Comparison of ENCODE assay signal across 16 cellular contexts in the genomic region with DNA sequence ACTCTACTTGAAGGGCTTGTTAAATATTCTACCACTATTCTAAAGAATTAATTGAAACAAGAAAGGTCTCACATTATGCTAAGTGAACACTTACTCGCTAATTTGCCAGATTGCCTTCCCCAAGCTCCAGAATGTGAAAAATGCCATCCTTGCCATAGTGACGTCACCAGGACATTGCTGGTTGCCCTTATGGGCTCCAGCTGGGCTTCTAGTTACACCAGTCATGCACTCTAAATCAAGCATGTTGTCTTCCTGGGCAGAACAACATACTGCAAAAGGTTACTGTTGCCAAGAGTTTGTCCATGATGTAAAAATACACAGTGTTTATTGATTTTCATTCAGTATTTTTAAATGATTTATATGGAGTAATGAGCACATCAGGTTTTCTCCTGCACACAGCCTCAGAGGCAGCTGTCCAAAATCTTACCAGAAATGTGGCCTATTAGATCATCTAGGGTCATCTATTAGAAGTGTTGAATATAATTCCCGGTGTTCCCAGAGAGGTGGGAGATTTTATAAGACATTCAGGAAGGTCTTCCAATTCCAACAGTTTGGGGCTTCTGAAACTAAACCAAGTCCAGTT.
DNase-seq lines count a peak whose midpoint lies in the region; ATAC-seq and TF ChIP-seq lines count a peak whose summit lies in the region.
"Had no signal": no experiment of that assay in that cellular context is flagged by ENCODE, and none has a peak within 500 bp of the region (broad histone marks: within the 10 kb centered on the region; RNA-seq: fewer than 3 reads in every experiment).

No MANE protein-coding gene starts in this region.

- H3K9me3 ChIP-seq in IMR-90 (ENCODE audit: control insufficient read depth, insufficient read depth, low read length), result no peaks in the 10 kb centered on the region
- H3K9me3 ChIP-seq in T-helper 17 cell (ENCODE audit: control insufficient read depth, low read length, poor library complexity, severe bottlenecking), result no peaks in the 10 kb centered on the region
- H3K9me3 ChIP-seq in tibial artery, result no peaks in the 10 kb centered on the region
- H3K9me3 ChIP-seq in Karpas-422 (ENCODE audit: low read length), result no peaks in the 10 kb centered on the region
- H3K9me3 ChIP-seq: BE2C, psoas muscle, uterus had no signal

- no peaks in the 10 kb centered on the region for H3K4me1 Mint-ChIP-seq in T-helper 17 cell

- H4K8ac ChIP-seq in IMR-90 (ENCODE audit: low read depth in 2 of 2, low read length in 2 of 2), result no peak overlapping the region

- H3K79me1 ChIP-seq in IMR-90 (ENCODE audit: low read depth in 1 of 2, low read length in 2 of 2), result no peaks in the 10 kb centered on the region

- ATAC-seq in IMR-90 (ENCODE audit: low read depth), result no peak
- no peak for ATAC-seq in T-helper 17 cell
- ATAC-seq: foreskin keratinocyte, HCT116, psoas muscle had no signal

- H4K91ac ChIP-seq in IMR-90 (ENCODE audit: insufficient read depth, low read depth, low read length), result no peak overlapping the region

- H2BK20ac ChIP-seq in IMR-90 (ENCODE audit: low read depth, low read length), result no peak overlapping the region

- no peak overlapping the region for H3K23ac ChIP-seq in IMR-90 (ENCODE audit: low read depth, low read length)

- no peak overlapping the region for H3K4ac ChIP-seq in IMR-90 (ENCODE audit: low read depth, low read length)

- no peaks in the 10 kb centered on the region for H3K9me2 ChIP-seq in Karpas-422 (replicated peaks; ENCODE audit: insufficient read depth, low read length)

- in situ Hi-C loops in IMR-90 (cut with MboI; ENCODE audit: low sequenced_read_pairs), result no loop called here

- H3K27ac Mint-ChIP-seq in T-helper 17 cell, result peak overlapping the region; percentile 39

- H3K79me2 ChIP-seq in Karpas-422 (ENCODE audit: low read length), result no peaks in the 10 kb centered on the region

- H2AK9ac ChIP-seq in IMR-90 (replicated peaks; ENCODE audit: low read depth, low read length, poor library complexity), result no peak overlapping the region

- no peak for TF ChIP-seq POLR2A in IMR-90 (IDR thresholded peaks at IDR 0.05; ENCODE audit: low read depth, low read length)

- no peaks in the 10 kb centered on the region for H3K9me1 ChIP-seq in IMR-90 (ENCODE audit: insufficient read depth, low read length)

- no peak overlapping the region for H3K18ac ChIP-seq in IMR-90 (ENCODE audit: low read depth, low read length)

- H3K36me3 ChIP-seq in IMR-90 (ENCODE audit: control insufficient read depth, insufficient read depth, low read length) (no peaks in the 10 kb centered on the region), tibial artery (no peaks in the 10 kb centered on the region), Karpas-422 (ENCODE audit: insufficient read depth, low read length) (no peaks in the 10 kb centered on the region)
- H3K36me3 ChIP-seq: BE2C, uterus had no signal

- no peak overlapping the region for H2BK15ac ChIP-seq in IMR-90 (ENCODE audit: low read depth, low read length)

- WGBS in IMR-90 (ENCODE audit: extremely low coverage in 2 of 2, insufficient read length in 1 of 2), 2 experiments, result 92% methylated on average over 2 of the region's 3 CpGs; no CpG with 5 or more reads in 1 of the 2 experiments

- no peak for TF ChIP-seq RAD21 in IMR-90 (IDR thresholded peaks at IDR 0.05; ENCODE audit: low read length)

- no peaks in the 10 kb centered on the region for H3K4me1 ChIP-seq in IMR-90 (ENCODE audit: control insufficient read depth, insufficient read depth, low read length)
- H3K4me1 ChIP-seq in tibial artery, result no peaks in the 10 kb centered on the region
- H3K4me1 ChIP-seq in Karpas-422 (ENCODE audit: low read length), result no peaks in the 10 kb centered on the region
- H3K4me1 ChIP-seq: BE2C, foreskin keratinocyte, psoas muscle, uterus had no signal

- H3K27me3 ChIP-seq in IMR-90 (ENCODE audit: control insufficient read depth, insufficient read depth, low read length), result no peaks in the 10 kb centered on the region
- no peaks in the 10 kb centered on the region for H3K27me3 ChIP-seq in tibial artery
- H3K27me3 ChIP-seq in Karpas-422 (ENCODE audit: low read length), result no peaks in the 10 kb centered on the region
- H3K27me3 ChIP-seq: BE2C, uterus had no signal

- H2BK5ac ChIP-seq in IMR-90 (ENCODE audit: low read depth, low read length, poor library complexity, severe bottlenecking), result no peak overlapping the region

- H3K36me3 Mint-ChIP-seq in T-helper 17 cell (ENCODE audit: low read depth), result no peaks in the 10 kb centered on the region

- H2AFZ ChIP-seq in IMR-90 (replicated peaks; ENCODE audit: low read length, poor library complexity) (no peak overlapping the region), Karpas-422 (ENCODE audit: low read length) (no peak overlapping the region)

- H2BK120ac ChIP-seq in IMR-90 (ENCODE audit: low read depth, low read length), result no peak overlapping the region

- H3K14ac ChIP-seq in IMR-90 (replicated peaks; ENCODE audit: low read depth, low read length), result no peak overlapping the region

- H3K27ac ChIP-seq in IMR-90 (ENCODE audit: insufficient read depth, low read length), result no peak overlapping the region
- no peak overlapping the region for H3K27ac ChIP-seq in tibial artery
- no peak overlapping the region for H3K27ac ChIP-seq in Karpas-422 (ENCODE audit: low read length)
- H3K27ac ChIP-seq: foreskin keratinocyte, psoas muscle, uterus had no signal

- POLR2A ChIA-PET in IMR-90 (lab: Charles Lee; ENCODE audit: unreplicated experiment), result no interaction called here

- DNase-seq in AG10803 (ENCODE audit: low read depth), result peak; percentile 93
- peak; percentile 40 for DNase-seq in IMR-90
- DNase-seq in T-helper 17 cell, result no peak
- peak; percentile 34 for DNase-seq in iPS-NIHi11 (ENCODE audit: low spot score)
- no peak for DNase-seq in tibial artery
- DNase-seq in pons (ENCODE audit: low spot score), result no peak
- no peak for DNase-seq in NCI-H1105 treated with DMSO at 0.1 percent for 48 hours (lab: John Stamatoyannopoulos, UW)
- no peak for DNase-seq in Karpas-422
- DNase-seq: BE2C; DND-41; foreskin keratinocyte; NCI-H1105; psoas muscle; stimulated activated CD4-positive, alpha-beta T cell treated with anti-CD3 and anti-CD28 coated beads, Interleukin-2, amount 100 ng/mL, for 24 hours; uterus had no signal

- no peak overlapping the region for H3K56ac ChIP-seq in IMR-90 (ENCODE audit: extremely low read depth, insufficient read depth, low read length)

- H3K27me3 Mint-ChIP-seq in T-helper 17 cell, result peaks cover 19% of the 10 kb centered on the region

- no peaks in the 10 kb centered on the region for H4K20me1 ChIP-seq in IMR-90 (ENCODE audit: insufficient read depth, low read length)
- no peaks in the 10 kb centered on the region for H4K20me1 ChIP-seq in Karpas-422 (ENCODE audit: insufficient read depth, low read depth, low read length)

- BruUV-seq in IMR-90 (replicated peaks; lab: Mats Ljungman, UMichigan), result no TSS peak

- H3K9ac ChIP-seq in IMR-90 (ENCODE audit: low read depth, low read length) (no peak overlapping the region), Karpas-422 (ENCODE audit: low read length) (no peak overlapping the region)

- dilution Hi-C loops in IMR-90 (cut with HindIII; ENCODE audit: low sequenced_read_pairs, unreplicated experiment), result no loop called here

- no peak overlapping the region for H2AK5ac ChIP-seq in IMR-90 (ENCODE audit: low read depth, low read length)

- TF ChIP-seq CTCF in AG10803 (conservative IDR thresholded peaks at IDR 0.05; ENCODE audit: low read length) (no peak), IMR-90 (conservative IDR thresholded peaks at IDR 0.05; ENCODE audit: low read depth, low read length) (no peak), tibial artery (IDR thresholded peaks at IDR 0.05) (no peak)

- H3K4me2 ChIP-seq in IMR-90 (ENCODE audit: low read depth, low read length) (no peak overlapping the region), Karpas-422 (ENCODE audit: low read depth, low read length, poor library complexity, severe bottlenecking) (no peak overlapping the region)

- intact Hi-C loops in IMR-90 (cut with micrococcal nuclease), result no loop called here
- intact Hi-C loops in tibial artery (cut with DNase I; ENCODE audit: low total_unique reads), result no loop called here

- no peak overlapping the region for H4K5ac ChIP-seq in IMR-90 (ENCODE audit: low read depth, low read length)

- H3K4me3 ChIP-seq in AG10803 (ENCODE audit: low read length) (no peak overlapping the region), IMR-90 (ENCODE audit: insufficient read depth, low read depth, low read length) (no peak overlapping the region), tibial artery (no peak overlapping the region), Karpas-422 (ENCODE audit: low read length) (no peak overlapping the region)
- H3K4me3 ChIP-seq: psoas muscle, uterus had no signal

- no peak overlapping the region for H3K4me3 Mint-ChIP-seq in T-helper 17 cell

- CTCF ChIA-PET in IMR-90 (lab: Yijun Ruan, JAX), result no interaction called here

TF ChIP-seq in IMR-90, 13 proteins besides CTCF, POLR2A, EP300 and RAD21:
- TF ChIP-seq NFE2L2 (IDR thresholded peaks at IDR 0.05; ENCODE audit: low read depth, low read length), result no peak
- TF ChIP-seq RFX5 (IDR thresholded peaks at IDR 0.05; ENCODE audit: low read depth, low read length), result no peak
- TF ChIP-seq MXI1 (IDR thresholded peaks at IDR 0.05; ENCODE audit: borderline replicate concordance, low read depth, low read length), result no peak
- TF ChIP-seq, protein P1, sequence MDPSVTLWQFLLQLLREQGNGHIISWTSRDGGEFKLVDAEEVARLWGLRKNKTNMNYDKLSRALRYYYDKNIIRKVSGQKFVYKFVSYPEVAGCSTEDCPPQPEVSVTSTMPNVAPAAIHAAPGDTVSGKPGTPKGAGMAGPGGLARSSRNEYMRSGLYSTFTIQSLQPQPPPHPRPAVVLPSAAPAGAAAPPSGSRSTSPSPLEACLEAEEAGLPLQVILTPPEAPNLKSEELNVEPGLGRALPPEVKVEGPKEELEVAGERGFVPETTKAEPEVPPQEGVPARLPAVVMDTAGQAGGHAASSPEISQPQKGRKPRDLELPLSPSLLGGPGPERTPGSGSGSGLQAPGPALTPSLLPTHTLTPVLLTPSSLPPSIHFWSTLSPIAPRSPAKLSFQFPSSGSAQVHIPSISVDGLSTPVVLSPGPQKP (IDR thresholded peaks at IDR 0.05; ENCODE audit: borderline replicate concordance, low read depth, low read length), result no peak
- no peak for TF ChIP-seq MAFK (IDR thresholded peaks at IDR 0.05; ENCODE audit: low read depth, low read length)
- no peak for TF ChIP-seq SMC3 (IDR thresholded peaks at IDR 0.05; ENCODE audit: low read depth, low read length)
- TF ChIP-seq CEBPB (IDR thresholded peaks at IDR 0.05; ENCODE audit: low read depth, low read length), result no peak
- no peak for TF ChIP-seq FOS (IDR thresholded peaks at IDR 0.05; ENCODE audit: low read depth, low read length)
- no peak for TF ChIP-seq MAZ (IDR thresholded peaks at IDR 0.05; ENCODE audit: borderline replicate concordance, low read depth, low read length)
- TF ChIP-seq CHD1 (IDR thresholded peaks at IDR 0.05; ENCODE audit: low read depth, low read length), result no peak
- TF ChIP-seq RCOR1 (IDR thresholded peaks at IDR 0.05; ENCODE audit: insufficient replicate concordance, low read length), result no peak
TF ChIP-seq in IMR-90: peak in this region for 0.

Comparison
In these comparisons a context has a peak if more than half of its experiments do, and no peak if none do; other contexts are left out.
1. DNase-seq: peak in AG10803 (single experiment), IMR-90 (single experiment) and iPS-NIHi11 (single experiment); none in T-helper 17 cell (0 of 3), tibial artery (0 of 2), pons (single experiment), NCI-H1105 treated with DMSO at 0.1 percent for 48 hours (single experiment) and Karpas-422 (single experiment).